ENCODE assay signal across 24 cellular contexts in genomic region chr16:22366371-22366770, GRCh38. TPM values are rescaled to one million over a fixed set of nuclear protein-coding genes. Genes with fewer than 3 reads are reported as not detected.
DNase-seq lines count a peak whose midpoint lies in the region; ATAC-seq and TF ChIP-seq lines count a peak whose summit lies in the region.
"Had no signal": no experiment of that assay in that cellular context is flagged by ENCODE, and none has a peak within 500 bp of the region (broad histone marks: within the 10 kb centered on the region; RNA-seq: fewer than 3 reads in every experiment).

No MANE protein-coding gene starts in this region.

- no peak for ATAC-seq in CD4-positive, alpha-beta T cell (ENCODE audit: poor library complexity)
- ATAC-seq in activated T-helper 17 cell treated with anti-CD3 and anti-CD28 coated beads, Interleukin-2, amount 50 U/mL, for 72 hours (replicated peaks), result no peak
- ATAC-seq: activated CD8-positive, alpha-beta memory T cell treated with anti-CD3 and anti-CD28 coated beads, Interleukin-2, amount 10 ng/mL, durations not matched to agents 7 days and 5 days; HCT116; K562 had no signal

- H3K27ac ChIP-seq in CD4-positive, alpha-beta T cell (ENCODE audit: low read depth, low read length), result no peak overlapping the region
- H3K27ac ChIP-seq: ascending aorta, left ventricle myocardium inferior, neutrophil, SJCRH30 had no signal

- no peaks in the 10 kb centered on the region for H3K27me3 ChIP-seq in CD4-positive, alpha-beta T cell (ENCODE audit: control insufficient read depth, insufficient read depth, low read length)
- H3K27me3 ChIP-seq: ascending aorta, neutrophil, SJCRH30 had no signal

- DNase-seq in T-helper 1 cell, result no peak
- DNase-seq in CD4-positive, alpha-beta T cell, result no peak
- peak; percentile 51 for DNase-seq in kidney tubule cell (ENCODE audit: low spot score)
- no peak for DNase-seq in DMS153 (lab: John Stamatoyannopoulos, UW)
- DNase-seq in AG08396 (ENCODE audit: low spot score), result no peak
- DNase-seq in NCI-H748 (lab: John Stamatoyannopoulos, UW; ENCODE audit: unreplicated experiment), result no peak
- DNase-seq: 8988T; activated CD4-positive, alpha-beta T cell treated with anti-CD3 and anti-CD28 coated beads for 1 hour; activated CD8-positive, alpha-beta memory T cell treated with anti-CD3 and anti-CD28 coated beads, Interleukin-2, amount 10 ng/mL, durations not matched to agents 7 days and 5 days; activated naive CD4-positive, alpha-beta T cell treated with anti-CD3 and anti-CD28 coated beads, Interleukin-2, amount 50 U/mL, for 16 hours; caudate nucleus; DND-41; left ventricle myocardium inferior; NCI-H1092 treated with DMSO at 0.1 percent for 48 hours; NCI-H1930; NCI-H69; SJCRH30; stimulated activated naive CD4-positive, alpha-beta T cell treated with Interleukin-2 at 50 U/mL for 16 hours had no signal

- H3K9me3 Mint-ChIP-seq in T-helper 1 cell treated with Interleukin-12 subunit alpha and Interleukin-12 subunit beta and Interleukin-4 antibody, amounts not matched to agents 30 μg/mL and 1 μg/mL, for 36 hours, result peaks cover 3% of the 10 kb centered on the region
- H3K9me3 Mint-ChIP-seq in CD4-positive, alpha-beta T cell, result no peaks in the 10 kb centered on the region
- no peaks in the 10 kb centered on the region for H3K9me3 Mint-ChIP-seq in activated T-helper 17 cell treated with anti-CD3 and anti-CD28 coated beads, Interleukin-2, amount 50 U/mL, for 72 hours

- TF ChIP-seq CTCF in CD4-positive, alpha-beta T cell (IDR thresholded peaks at IDR 0.05), result no peak

- no peaks in the 10 kb centered on the region for H3K27me3 Mint-ChIP-seq in T-helper 1 cell treated with Interleukin-12 subunit alpha and Interleukin-12 subunit beta and Interleukin-4 antibody, amounts not matched to agents 30 μg/mL and 1 μg/mL, for 36 hours (ENCODE audit: low read depth)
- no peaks in the 10 kb centered on the region for H3K27me3 Mint-ChIP-seq in CD4-positive, alpha-beta T cell
- H3K27me3 Mint-ChIP-seq in activated T-helper 17 cell treated with anti-CD3 and anti-CD28 coated beads, Interleukin-2, amount 50 U/mL, for 72 hours, result no peaks in the 10 kb centered on the region
- H3K27me3 Mint-ChIP-seq: activated CD8-positive, alpha-beta memory T cell treated with anti-CD3 and anti-CD28 coated beads, Interleukin-2, amount 10 ng/mL, durations not matched to agents 7 days and 5 days had no signal

- H3K9me3 ChIP-seq in CD4-positive, alpha-beta T cell (ENCODE audit: control insufficient read depth, low read length), result no peaks in the 10 kb centered on the region
- H3K9me3 ChIP-seq: ascending aorta, left ventricle myocardium inferior, neutrophil, SJCRH30 had no signal

- peaks cover 54% of the 10 kb centered on the region for H3K36me3 Mint-ChIP-seq in T-helper 1 cell treated with Interleukin-12 subunit alpha and Interleukin-12 subunit beta and Interleukin-4 antibody, amounts not matched to agents 30 μg/mL and 1 μg/mL, for 36 hours (ENCODE audit: low read depth)
- peaks cover 72% of the 10 kb centered on the region for H3K36me3 Mint-ChIP-seq in CD4-positive, alpha-beta T cell (ENCODE audit: low read depth)
- peaks cover 78% of the 10 kb centered on the region for H3K36me3 Mint-ChIP-seq in activated T-helper 17 cell treated with anti-CD3 and anti-CD28 coated beads, Interleukin-2, amount 50 U/mL, for 72 hours (ENCODE audit: low read depth)

- no peak overlapping the region for H3K4me3 Mint-ChIP-seq in T-helper 1 cell treated with Interleukin-12 subunit alpha and Interleukin-12 subunit beta and Interleukin-4 antibody, amounts not matched to agents 30 μg/mL and 1 μg/mL, for 36 hours
- H3K4me3 Mint-ChIP-seq in CD4-positive, alpha-beta T cell, result peak overlapping the region; percentile 23
- H3K4me3 Mint-ChIP-seq in activated T-helper 17 cell treated with anti-CD3 and anti-CD28 coated beads, Interleukin-2, amount 50 U/mL, for 72 hours, result peak overlapping the region; percentile 23
- H3K4me3 Mint-ChIP-seq: activated CD8-positive, alpha-beta memory T cell treated with anti-CD3 and anti-CD28 coated beads, Interleukin-2, amount 10 ng/mL, durations not matched to agents 7 days and 5 days had no signal

- peak overlapping the region; percentile 60 for H3K27ac Mint-ChIP-seq in T-helper 1 cell treated with Interleukin-12 subunit alpha and Interleukin-12 subunit beta and Interleukin-4 antibody, amounts not matched to agents 30 μg/mL and 1 μg/mL, for 36 hours
- peak overlapping the region; percentile 60 for H3K27ac Mint-ChIP-seq in CD4-positive, alpha-beta T cell
- H3K27ac Mint-ChIP-seq in activated T-helper 17 cell treated with anti-CD3 and anti-CD28 coated beads, Interleukin-2, amount 50 U/mL, for 72 hours, result peak overlapping the region; percentile 76
- H3K27ac Mint-ChIP-seq: activated CD8-positive, alpha-beta memory T cell treated with anti-CD3 and anti-CD28 coated beads, Interleukin-2, amount 10 ng/mL, durations not matched to agents 7 days and 5 days had no signal

- CTCF ChIA-PET in CD4-positive, alpha-beta T cell (lab: Charles Lee), result no interaction called here

- intact Hi-C loops in CD4-positive, alpha-beta T cell (cut with DNase I, micrococcal nuclease), result no loop called here

- POLR2A ChIA-PET in CD4-positive, alpha-beta T cell (lab: Charles Lee), result interaction anchor here (0.9 to 3.7 kb wide), 2 partner anchors 8 kb away, joined by 3 to 21 read pairs; partner anchors contain the start of gene CDR2

- H3K4me1 Mint-ChIP-seq in T-helper 1 cell treated with Interleukin-12 subunit alpha and Interleukin-12 subunit beta and Interleukin-4 antibody, amounts not matched to agents 30 μg/mL and 1 μg/mL, for 36 hours (ENCODE audit: low read depth), result peaks cover 66% of the 10 kb centered on the region
- H3K4me1 Mint-ChIP-seq in CD4-positive, alpha-beta T cell (ENCODE audit: low read depth), result peaks cover 85% of the 10 kb centered on the region
- H3K4me1 Mint-ChIP-seq in activated T-helper 17 cell treated with anti-CD3 and anti-CD28 coated beads, Interleukin-2, amount 50 U/mL, for 72 hours, result peaks cover 37% of the 10 kb centered on the region

RNA-seq across cellular contexts. Expression of gene CDR2, which starts 8.0 kb away (rescaled TPM):
- 100 to 1,000 TPM; 104 to 113 TPM for total RNA-seq in CD4-positive, alpha-beta T cell
- total RNA-seq in activated T-helper 17 cell treated with anti-CD3 and anti-CD28 coated beads, Interleukin-2, amount 50 U/mL, for 72 hours, result 10 to 100 TPM; 26.3 to 41.0 TPM
